Comparison of ENCODE assay signal across 10 cellular contexts in the genomic region with DNA sequence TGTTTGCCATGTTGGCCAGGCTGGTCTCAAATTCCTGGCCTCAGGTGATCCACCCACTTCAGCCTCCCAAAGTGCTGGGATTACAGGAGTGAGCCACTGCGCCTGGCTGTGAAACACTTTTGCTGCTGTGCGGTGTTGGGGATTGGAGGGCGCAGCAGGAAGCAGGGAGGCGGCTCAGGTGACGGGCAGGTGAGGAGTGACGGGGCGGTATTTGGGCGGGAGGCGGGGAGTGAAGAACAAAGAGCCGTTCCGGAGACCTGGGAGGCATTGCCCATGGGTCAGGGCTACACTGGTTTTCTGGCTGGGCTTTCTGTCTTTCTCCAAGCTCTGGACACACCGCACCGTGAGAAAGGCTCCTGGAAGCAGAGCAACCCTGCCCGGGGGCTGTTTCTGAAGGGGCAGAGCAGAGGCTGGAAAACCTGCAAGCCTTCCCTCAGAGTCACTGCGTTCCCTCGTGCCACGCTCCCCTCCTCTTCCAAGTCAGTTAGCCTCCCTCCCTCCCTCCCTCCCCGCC. TPM values are rescaled to one million over a fixed set of nuclear protein-coding genes. Genes with fewer than 3 reads are reported as not detected.
A peak's percentile ranks its signal among the peaks of the same experiment; 100 is the strongest.
DNase-seq lines count a peak whose midpoint lies in the region; ATAC-seq and TF ChIP-seq lines count a peak whose summit lies in the region.
"Had no signal": no experiment of that assay in that cellular context is flagged by ENCODE, and none has a peak within 500 bp of the region (broad histone marks: within the 10 kb centered on the region; RNA-seq: fewer than 3 reads in every experiment).

No MANE protein-coding gene starts in this region.

- peaks cover 0 to 28% (median 2%) of the 10 kb centered on the region in 12 donors for H3K4me1 ChIP-seq in heart left ventricle
- H3K4me1 ChIP-seq in right atrium auricular region = peaks cover 0 to 38% of the 10 kb centered on the region in 2 donors
- H3K4me1 ChIP-seq in RWPE2 (ENCODE audit: insufficient read depth, poor library complexity, severe bottlenecking) = peaks cover 13% of the 10 kb centered on the region
- no peaks in the 10 kb centered on the region for H3K4me1 ChIP-seq in urinary bladder (ENCODE audit: insufficient read depth)

- no peaks in the 10 kb centered on the region for H3K9me3 ChIP-seq in heart left ventricle
- no peaks in the 10 kb centered on the region for H3K9me3 ChIP-seq in right atrium auricular region
- H3K9me3 ChIP-seq in RWPE2 (ENCODE audit: severe bottlenecking) = no peaks in the 10 kb centered on the region

- TF ChIP-seq CTCF in heart left ventricle (IDR thresholded peaks at IDR 0.05) (no peak), right atrium auricular region (IDR thresholded peaks at IDR 0.05) (no peak), RWPE2 (IDR thresholded peaks at IDR 0.05; ENCODE audit: poor library complexity, severe bottlenecking) (no peak)

- peak in 1 of 5 donors; percentile 51 for DNase-seq in heart left ventricle
- DNase-seq in right atrium auricular region (ENCODE audit: low spot score) = no peak
- no peak for DNase-seq in RWPE2 (ENCODE audit: low spot score)
- DNase-seq in left lobe of liver (ENCODE audit: low spot score) = no peak
- no peak for DNase-seq in globus pallidus (ENCODE audit: low spot score)
- DNase-seq in stimulated activated CD4-positive, alpha-beta T cell treated with anti-CD3 and anti-CD28 coated beads, Interleukin-2, amount 100 ng/mL, for 48 hours = no peak
- DNase-seq in C1 segment of cervical spinal cord (lab: John Stamatoyannopoulos, UW) = no peak
- DNase-seq: activated T-cell treated with anti-CD3 and anti-CD28 coated beads, Interleukin-2, amount 50 U/mL, for 72 hours; HFFc6 had no signal

- WGBS in heart left ventricle, 4 donors = 31 to 50% (median 39%) methylated on average over 18 of the region's 18 CpGs
- 53% methylated on average over 18 of the region's 18 CpGs for WGBS in urinary bladder

- H3K27ac ChIP-seq in heart left ventricle (peak overlapping the region in 10 of 12 donors; percentile 9 to 78 (median 56)), right atrium auricular region (peak overlapping the region in 1 of 2 donors; percentile 46), RWPE2 (ENCODE audit: poor library complexity, severe bottlenecking) (peak overlapping the region; percentile 11), urinary bladder (ENCODE audit: low read depth) (peak overlapping the region; percentile 11)

- no peak for TF ChIP-seq POLR2A in heart left ventricle (IDR thresholded peaks at IDR 0.05)

- ATAC-seq in heart left ventricle (no peak), RWPE2 (ENCODE audit: low read depth) (peak; percentile 79), left lobe of liver (peak; percentile 46)
- ATAC-seq: activated T-cell treated with anti-CD3 and anti-CD28 coated beads, Interleukin-2, amount 50 U/mL, for 72 hours had no signal

- H3K27me3 ChIP-seq in heart left ventricle = peaks cover 0 to 13% (median 3%) of the 10 kb centered on the region in 9 donors
- no peaks in the 10 kb centered on the region for H3K27me3 ChIP-seq in right atrium auricular region
- H3K27me3 ChIP-seq in RWPE2 (ENCODE audit: insufficient read depth, poor library complexity, severe bottlenecking) = no peaks in the 10 kb centered on the region

- H3K4me3 ChIP-seq in heart left ventricle = no peak overlapping the region
- no peak overlapping the region for H3K4me3 ChIP-seq in right atrium auricular region
- no peak overlapping the region for H3K4me3 ChIP-seq in RWPE2 (ENCODE audit: severe bottlenecking)
- no peak overlapping the region for H3K4me3 ChIP-seq in urinary bladder (ENCODE audit: low read depth, low read length)

- H3K36me3 ChIP-seq in heart left ventricle (peaks cover 0 to 29% (median 3%) of the 10 kb centered on the region in 9 donors), right atrium auricular region (peaks cover 47% of the 10 kb centered on the region), RWPE2 (ENCODE audit: low read depth) (no peaks in the 10 kb centered on the region), urinary bladder (ENCODE audit: insufficient read depth) (no peaks in the 10 kb centered on the region)

- intact Hi-C loops in heart left ventricle (cut with DNase I) = no loop called here

RNA-seq across cellular contexts. Expression of gene CRISPLD2, which starts 22.1 kb away (rescaled TPM):
- total RNA-seq in heart left ventricle (100 to 1,000 TPM in 1 of 9 donors, 10 to 100 TPM in 7, 1 to 10 TPM in 1; 8.0 to 153 (median 12.9) TPM), right atrium auricular region (10 to 100 TPM; 58.4 to 76.4 TPM), left lobe of liver (4.5 TPM), urinary bladder (69.1 TPM)
- polyA plus RNA-seq in heart left ventricle (10 to 100 TPM in 1 of 2 donors, 1 to 10 TPM in 1; 8.0 to 16.2 TPM), urinary bladder (228 TPM)

Comparison
In these comparisons a context has a peak if more than half of its experiments do, and no peak if none do; other contexts are left out.
1. ATAC-seq: peak in RWPE2 (single experiment) and left lobe of liver (single experiment); none in heart left ventricle (0 of 4).